ENCODE assay signal across 12 cellular contexts in genomic region chr16:8859913-8860881, GRCh38. TPM values are rescaled to one million over a fixed set of nuclear protein-coding genes. Genes with fewer than 3 reads are reported as not detected.
DNase-seq lines count a peak whose midpoint lies in the region; ATAC-seq, FAIRE-seq and TF ChIP-seq lines count a peak whose summit lies in the region.
"Had no signal": no experiment of that assay in that cellular context is flagged by ENCODE, and none has a peak within 500 bp of the region (broad histone marks: within the 10 kb centered on the region; RNA-seq: fewer than 3 reads in every experiment).

No MANE protein-coding gene starts in this region.

- peaks cover 26% of the 10 kb centered on the region for H3K27me3 Mint-ChIP-seq in GM23338 (ENCODE audit: insufficient read depth, low read depth, poor library complexity)
- no peaks in the 10 kb centered on the region for H3K27me3 Mint-ChIP-seq in MCF 10A (ENCODE audit: insufficient read depth, unreplicated experiment)

- no peak for FAIRE-seq in frontal cortex (lab: Jason Lieb, UNC)

- TF ChIP-seq RAD21 in SK-N-SH (IDR thresholded peaks at IDR 0.05; ENCODE audit: low read length), result no peak

- H3K27ac Mint-ChIP-seq in GM23338 (peak overlapping the region; percentile 78), MCF 10A (ENCODE audit: low read depth, unreplicated experiment) (no peak overlapping the region)

- H3K79me2 ChIP-seq in GM23338 (replicated peaks; ENCODE audit: insufficient read depth), result peaks cover 77% of the 10 kb centered on the region
- peaks cover 71% of the 10 kb centered on the region for H3K79me2 ChIP-seq in SK-N-SH (ENCODE audit: insufficient read depth)

- peaks cover 59% of the 10 kb centered on the region for H3K4me1 Mint-ChIP-seq in GM23338
- peaks cover 12% of the 10 kb centered on the region for H3K4me1 Mint-ChIP-seq in MCF 10A (ENCODE audit: insufficient read depth, unreplicated experiment)

- H3K4me2 ChIP-seq in GM23338, result no peak overlapping the region
- H3K4me2 ChIP-seq in SK-N-SH, result no peak overlapping the region

- H3F3A ChIP-seq in GM23338 (replicated peaks; ENCODE audit: low read depth) (peaks cover 37% of the 10 kb centered on the region), SK-N-SH (replicated peaks; ENCODE audit: insufficient read depth) (peaks cover 5% of the 10 kb centered on the region)

- no peak overlapping the region for H2AFZ ChIP-seq in GM23338
- no peak overlapping the region for H2AFZ ChIP-seq in SK-N-SH (ENCODE audit: low read depth)

- H3K27ac ChIP-seq in GM23338 (ENCODE audit: low read depth) (peak overlapping the region; percentile 50; the same call in 1 of the 2 replicates), right atrium auricular region (peak overlapping the region; percentile 39 to 48), skeletal muscle tissue (ENCODE audit: low read depth, low read length) (peak overlapping the region; percentile 33), SK-N-SH (ENCODE audit: low read depth in 2 of 2, low read length in 1 of 2) (no peak overlapping the region)

- H3K4me3 ChIP-seq in GM23338 (no peak overlapping the region), right atrium auricular region (no peak overlapping the region), skeletal muscle tissue (ENCODE audit: low read length in 3 of 3) (no peak overlapping the region), SK-N-SH (ENCODE audit: low read depth in 2 of 2, low read length in 1 of 2) (no peak overlapping the region)

- CTCF ChIA-PET in MCF 10A (lab: Yijun Ruan, JAX) (interaction anchor here (0.9 to 1.8 kb wide), 2 partner anchors 20 to 23 kb away, joined by 3 to 12 read pairs; no protein-coding TSS in a partner anchor), SK-N-SH (lab: Yijun Ruan, JAX) (interaction anchor here (0.8 to 1.6 kb wide), 4 partner anchors 11 to 200 kb away, joined by 3 to 7 read pairs (median 4); no protein-coding TSS in a partner anchor)

- TF ChIP-seq EP300 in SK-N-SH (IDR thresholded peaks at IDR 0.05; ENCODE audit: borderline replicate concordance in 1 of 2, low read depth in 1 of 2, low read length in 1 of 2), result no peak

- H3K36me3 ChIP-seq in GM23338 (ENCODE audit: insufficient read depth), result peaks cover 19% of the 10 kb centered on the region
- H3K36me3 ChIP-seq in right atrium auricular region, result peaks cover 26% of the 10 kb centered on the region
- peaks cover 9 to 14% (median 11%) of the 10 kb centered on the region in 3 donors for H3K36me3 ChIP-seq in skeletal muscle tissue (ENCODE audit: control insufficient read depth in 3 of 3, insufficient read depth in 3 of 3, low read length in 3 of 3)
- peaks cover 6 to 20% of the 10 kb centered on the region in 2 experiments for H3K36me3 ChIP-seq in SK-N-SH (replicated peaks in 1 of 2; ENCODE audit: control insufficient read depth in 1 of 2, insufficient read depth in 2 of 2, low read length in 1 of 2)

- 83% methylated on average over 22 of the region's 25 CpGs for WGBS in SK-N-SH (ENCODE audit: low lambda C conversion rate)

- H3K9ac ChIP-seq in skeletal muscle tissue (ENCODE audit: low read depth in 1 of 3, low read length in 3 of 3) (no peak overlapping the region), SK-N-SH (no peak overlapping the region)

- POLR2A ChIA-PET in MCF 10A (lab: Yijun Ruan, JAX), result interaction anchor here (0.7 to 1.1 kb wide), 2 partner anchors 8 to 11 kb away, joined by 3 to 4 read pairs; partner anchors contain the start of gene CARHSP1
- POLR2A ChIA-PET in SK-N-SH (lab: Yijun Ruan, JAX), result interaction anchor here (1.4 kb wide), 1 partner anchor 8 kb away, joined by 5 read pairs; no protein-coding TSS in a partner anchor

- peaks cover 78% of the 10 kb centered on the region for H3K36me3 Mint-ChIP-seq in GM23338 (ENCODE audit: low read depth)
- peaks cover 36% of the 10 kb centered on the region for H3K36me3 Mint-ChIP-seq in MCF 10A (ENCODE audit: insufficient read depth, unreplicated experiment)

- no TSS peak for BruUV-seq in MCF 10A (replicated peaks; lab: Mats Ljungman, UMichigan)

- H3K4me3 Mint-ChIP-seq in GM23338 (no peak overlapping the region), MCF 10A (ENCODE audit: unreplicated experiment) (no peak overlapping the region)

- H3K4me1 ChIP-seq in GM23338 (ENCODE audit: insufficient read depth), result peaks cover 40% of the 10 kb centered on the region
- H3K4me1 ChIP-seq in right atrium auricular region, result peaks cover 0 to 54% of the 10 kb centered on the region in 2 donors
- H3K4me1 ChIP-seq in skeletal muscle tissue (ENCODE audit: control insufficient read depth in 3 of 3, insufficient read depth in 3 of 3, low read length in 3 of 3), result peaks cover 30 to 47% (median 32%) of the 10 kb centered on the region in 3 donors
- peaks cover 13 to 17% of the 10 kb centered on the region in 2 experiments; a peak in 2 of 4 replicates for H3K4me1 ChIP-seq in SK-N-SH (ENCODE audit: control insufficient read depth in 1 of 2, insufficient read depth in 2 of 2, low read depth in 1 of 2, low read length in 1 of 2)

- ATAC-seq in GM23338, result no peak

- H3K27me3 ChIP-seq in GM23338 (ENCODE audit: insufficient read depth) (no peaks in the 10 kb centered on the region), right atrium auricular region (no peaks in the 10 kb centered on the region), skeletal muscle tissue (ENCODE audit: control insufficient read depth in 3 of 3, insufficient read depth in 3 of 3, low read length in 3 of 3) (peaks cover 0 to 16% (median 12%) of the 10 kb centered on the region in 3 donors), SK-N-SH (ENCODE audit: insufficient read depth) (no peaks in the 10 kb centered on the region)

- H3K9me3 Mint-ChIP-seq in GM23338 (no peaks in the 10 kb centered on the region), MCF 10A (ENCODE audit: unreplicated experiment) (no peaks in the 10 kb centered on the region)

- H3K9me3 ChIP-seq in right atrium auricular region (no peaks in the 10 kb centered on the region), skeletal muscle tissue (ENCODE audit: control insufficient read depth in 3 of 3, low read length in 3 of 3) (no peaks in the 10 kb centered on the region), SK-N-SH (no peaks in the 10 kb centered on the region)

- intact Hi-C loops in MCF 10A (cut with micrococcal nuclease), result no loop called here

- no peaks in the 10 kb centered on the region for H3K9me2 ChIP-seq in GM23338 (ENCODE audit: insufficient read depth)
- no peaks in the 10 kb centered on the region for H3K9me2 ChIP-seq in SK-N-SH

- TF ChIP-seq CTCF in GM23338 (conservative IDR thresholded peaks at IDR 0.05; ENCODE audit: low read depth in 2 of 2) (no peak), MCF 10A (IDR thresholded peaks at IDR 0.05; ENCODE audit: unreplicated experiment) (no peak), right atrium auricular region (IDR thresholded peaks at IDR 0.05) (no peak), GM10266 (IDR thresholded peaks at IDR 0.05; ENCODE audit: control insufficient read depth, insufficient read depth, low read depth, missing control alignments) (no peak), SK-N-SH (IDR thresholded peaks at IDR 0.05) (no peak)

- no peak for DNase-seq in GM23338 (ENCODE audit: low spot score)
- DNase-seq in MCF 10A (ENCODE audit: unreplicated experiment), result peak; percentile 66
- DNase-seq in right atrium auricular region (ENCODE audit: low spot score), result peak; percentile 84
- no peak for DNase-seq in GM10266 (ENCODE audit: extremely low spot score)
- no peak for DNase-seq in frontal cortex (ENCODE audit: low spot score in 2 of 2)
- no peak for DNase-seq in SK-N-SH
- DNase-seq in HUDEP-2 (lab: John Stamatoyannopoulos, UW; ENCODE audit: unreplicated experiment in 76 of 76), result no peak
- DNase-seq: activated effector memory CD4-positive, alpha-beta T cell treated with anti-CD3 and anti-CD28 coated beads, Interleukin-2, amount 50 U/mL, for 16 hours; DMS153; NCI-H748 treated with DMSO at 0.1 percent for 48 hours; occipital lobe had no signal

- H4K20me1 ChIP-seq in GM23338 (replicated peaks; ENCODE audit: insufficient read depth) (peaks cover 69% of the 10 kb centered on the region), SK-N-SH (ENCODE audit: insufficient read depth) (peaks cover 61% of the 10 kb centered on the region)

TF ChIP-seq in SK-N-SH, 30 proteins besides CTCF, POLR2A, EP300 and RAD21 (continues in another document):
- TF ChIP-seq MEF2A (IDR thresholded peaks at IDR 0.05; ENCODE audit: borderline replicate concordance, low read depth) (no peak), FOSL2 (IDR thresholded peaks at IDR 0.05; ENCODE audit: borderline replicate concordance, low read depth) (no peak), SMC3 (IDR thresholded peaks at IDR 0.05; ENCODE audit: low read depth, low read length) (no peak)
- TF ChIP-seq, protein P1, sequence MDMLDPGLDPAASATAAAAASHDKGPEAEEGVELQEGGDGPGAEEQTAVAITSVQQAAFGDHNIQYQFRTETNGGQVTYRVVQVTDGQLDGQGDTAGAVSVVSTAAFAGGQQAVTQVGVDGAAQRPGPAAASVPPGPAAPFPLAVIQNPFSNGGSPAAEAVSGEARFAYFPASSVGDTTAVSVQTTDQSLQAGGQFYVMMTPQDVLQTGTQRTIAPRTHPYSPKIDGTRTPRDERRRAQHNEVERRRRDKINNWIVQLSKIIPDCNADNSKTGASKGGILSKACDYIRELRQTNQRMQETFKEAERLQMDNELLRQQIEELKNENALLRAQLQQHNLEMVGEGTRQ (IDR thresholded peaks at IDR 0.05; ENCODE audit: borderline replicate concordance, low read depth, low read length), result no peak

RNA-seq across cellular contexts. Expression of gene CARHSP1, which starts 8.6 kb away (rescaled TPM):
- total RNA-seq in GM23338 (2014; rRNA removed; shearing (Covaris generic)), result 286 and 301 TPM in 2 replicates
- polyA plus RNA-seq in GM23338 (2016; fragmentation: Nextera tagmentation; extraction: Ambion mirVana), result 324 and 339 TPM in 2 replicates
- 23.9 and 27.8 TPM in 2 replicates for total RNA-seq in MCF 10A (2022)
- total RNA-seq in right atrium auricular region, result 10 to 100 TPM; 28.4 to 84.8 TPM
- total RNA-seq in skeletal muscle tissue, result 118 TPM
- 141 TPM for total RNA-seq in frontal cortex
- 60.6 and 93.6 TPM in 2 replicates for polyA plus RNA-seq in SK-N-SH (2012; rRNA removed)
- 41.7 and 53.3 TPM in 2 replicates for polyA plus RNA-seq in SK-N-SH (2012; cell fraction: cytosol; rRNA removed)
- polyA plus RNA-seq in SK-N-SH (2012; cell fraction: nucleus; rRNA removed), result 56.6 and 82.5 TPM in 2 replicates

RNA-seq across cellular contexts. Expression of gene LITAFD, which starts 22.0 kb away (rescaled TPM):
- total RNA-seq in GM23338 (2014; rRNA removed; shearing (Covaris generic)), result not detected in 2 replicates
- not detected in 2 replicates for polyA plus RNA-seq in GM23338 (2016; fragmentation: Nextera tagmentation; extraction: Ambion mirVana)
- total RNA-seq in MCF 10A (2022), result not detected in 2 replicates
- total RNA-seq in right atrium auricular region, result not detected
- total RNA-seq in skeletal muscle tissue, result not detected
- total RNA-seq in frontal cortex, result not detected
- polyA plus RNA-seq in SK-N-SH (2012; rRNA removed), result not detected in 2 replicates
- not detected in 2 replicates for polyA plus RNA-seq in SK-N-SH (2012; cell fraction: cytosol; rRNA removed)
- not detected in 2 replicates for polyA plus RNA-seq in SK-N-SH (2012; cell fraction: nucleus; rRNA removed)
- total RNA-seq: occipital lobe had no signal

Comparison
In these comparisons a context has a peak if more than half of its experiments do, and no peak if none do; other contexts are left out.
1. DNase-seq: peak in MCF 10A (single experiment) and right atrium auricular region (single experiment); none in GM23338 (single experiment), GM10266 (single experiment), frontal cortex (0 of 2), SK-N-SH (single experiment) and HUDEP-2 (0 of 76).
2. H3K27ac ChIP-seq: peak in GM23338 (single experiment), right atrium auricular region (2 of 2) and skeletal muscle tissue (single experiment); none in SK-N-SH (0 of 2).